22 cellular contexts compared by ENCODE assay signal in the genomic region with DNA sequence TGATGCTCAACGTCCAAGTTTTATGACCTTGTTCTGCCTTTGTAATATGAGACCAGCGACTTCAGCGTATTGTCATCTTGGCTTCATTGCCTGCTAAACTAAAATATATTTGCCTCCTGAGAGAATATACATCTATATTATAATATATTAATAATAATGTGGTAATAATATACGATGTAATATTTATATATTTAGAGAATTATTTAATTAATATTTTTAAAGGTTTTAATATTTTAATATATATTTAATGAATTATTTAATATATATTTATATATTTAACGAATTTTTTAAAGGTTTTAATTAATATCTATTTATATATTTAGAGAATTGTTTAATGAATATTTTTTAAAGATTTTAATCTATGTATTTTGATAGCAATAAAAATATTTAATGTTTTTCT.
"Had no signal": no experiment of that assay in that cellular context is flagged by ENCODE, and none has a peak within 500 bp of the region (broad histone marks: within the 10 kb centered on the region; RNA-seq: fewer than 3 reads in every experiment).

No MANE protein-coding gene starts in this region.

- FAIRE-seq: keratinocyte had no signal

- H3K27me3 ChIP-seq: gastrocnemius medialis, left lung, neutrophil, right lobe of liver, stomach, thyroid gland had no signal

- H3K27ac ChIP-seq: gastrocnemius medialis, left lung, neutrophil, parathyroid adenoma, right lobe of liver, stomach, thyroid gland had no signal

- H3K4me3 ChIP-seq: gastrocnemius medialis, left lung, mucosa of descending colon, right lobe of liver, smooth muscle cell, stomach, thyroid gland had no signal

- H3K4me1 ChIP-seq: gastrocnemius medialis, left lung, parathyroid adenoma, right lobe of liver, stomach, thyroid gland had no signal

- H3K36me3 ChIP-seq: gastrocnemius medialis, left lung, neutrophil, right lobe of liver, stomach, thyroid gland had no signal

- ATAC-seq: effector memory CD8-positive, alpha-beta T cell; gastrocnemius medialis; left lung; mucosa of descending colon; natural killer cell treated with Interleukin-12 subunit alpha and Interleukin-12 subunit beta and Interleukin-15 and Interleukin-18, amount 100 ng/mL, for 72 hours; right lobe of liver; stimulated activated effector memory CD8-positive, alpha-beta T cell treated with anti-CD3 and anti-CD28 coated beads, Interleukin-12 subunit alpha, Interleukin-12 subunit beta, amount 100 ng/mL, for 72 hours had no signal

- DNase-seq: cortex of kidney; effector memory CD8-positive, alpha-beta T cell; gastrocnemius medialis; head of caudate nucleus; left lung; mesenchymal stem cell; mucosa of descending colon; naive B cell; right lobe of liver; stimulated activated CD4-positive, alpha-beta T cell treated with anti-CD3 and anti-CD28 coated beads, Interleukin-12 subunit alpha, Interleukin-12 subunit beta, amount 100 ng/mL, for 4 hours; stimulated activated CD4-positive, alpha-beta T cell treated with anti-CD3 and anti-CD28 coated beads, Interleukin-1b, Interleukin-23, amount 100 ng/mL, for 48 hours; stimulated activated CD4-positive, alpha-beta T cell treated with anti-CD3 and anti-CD28 coated beads, Interleukin-4, amount 100 ng/mL, for 24 hours; stimulated activated naive CD4-positive, alpha-beta T cell treated with Interleukin-2 at 50 U/mL for 16 hours; stomach; thyroid gland; trophoblast cell had no signal

- H3K9me3 ChIP-seq: gastrocnemius medialis, mucosa of descending colon, neutrophil, right lobe of liver, thyroid gland had no signal
